In genomic region chr6:166629628-166630027, GRCh38 we compare ENCODE assay signal across 1 cellular context.
TF ChIP-seq lines count a peak whose summit lies in the region.

No MANE protein-coding gene starts in this region.

TF ChIP-seq in H1, 55 proteins besides CTCF, POLR2A, EP300 and RAD21:
- no peak for TF ChIP-seq RNF2 (IDR thresholded peaks at IDR 0.05; ENCODE audit: borderline replicate concordance, low read depth, low read length, missing control alignments, poor library complexity, severe bottlenecking)
- no peak for TF ChIP-seq NRF1 (IDR thresholded peaks at IDR 0.05; ENCODE audit: low read depth, low read length)
- TF ChIP-seq ZNF274 (IDR thresholded peaks at IDR 0.05; ENCODE audit: borderline replicate concordance, extremely low read depth, low read length) = no peak
TF ChIP-seq in H1: peak in this region for 0.
